ENCODE assay signal across 35 cellular contexts in genomic region chr6:33176906-33177305, GRCh38.
"Had no signal": no experiment of that assay in that cellular context is flagged by ENCODE, and none has a peak within 500 bp of the region (broad histone marks: within the 10 kb centered on the region; RNA-seq: fewer than 3 reads in every experiment).

No MANE protein-coding gene starts in this region.

- H3K9ac ChIP-seq: SK-N-SH had no signal

- H3K4me1 ChIP-seq: SJSA1 had no signal

- H3K4me3 Mint-ChIP-seq: activated B cell treated with CpG ODN at 0.5 μM for 24 hours; activated CD4-positive, alpha-beta memory T cell treated with anti-CD3 and anti-CD28 coated beads for 36 hours; activated naive CD4-positive, alpha-beta T cell treated with anti-CD3 and anti-CD28 coated beads, Interleukin-2, amount 10 ng/mL, durations not matched to agents 7 days and 5 days; activated naive CD8-positive, alpha-beta T cell; activated naive CD8-positive, alpha-beta T cell treated with anti-CD3 and anti-CD28 coated beads, Interleukin-2, amount 50 U/mL, for 24 hours; activated T-cell treated with anti-CD3 and anti-CD28 coated beads, Interleukin-2, amount 50 U/mL, for 4 hours; activated T-helper 1 cell treated with anti-CD3 and anti-CD28 coated beads, Interleukin-12 subunit alpha, Interleukin-12 subunit beta, Interleukin-2, Interleukin-4 antibody, amounts not matched to agents 30 ng/mL and 10 ng/mL and 1 ng/mL, durations not matched to agents 14 hours and 24 hours and 36 hours; brain; T-cell had no signal

- H3K4me2 ChIP-seq: SK-N-SH had no signal

- H3K36me3 ChIP-seq: MG63, SJSA1 had no signal

- H3K9me3 Mint-ChIP-seq: activated B cell treated with CpG ODN at 0.5 μM for 24 hours; activated CD4-positive, alpha-beta memory T cell treated with anti-CD3 and anti-CD28 coated beads for 36 hours; activated naive CD4-positive, alpha-beta T cell treated with anti-CD3 and anti-CD28 coated beads, Interleukin-2, amount 10 ng/mL, durations not matched to agents 7 days and 5 days; activated naive CD8-positive, alpha-beta T cell treated with anti-CD3 and anti-CD28 coated beads, Interleukin-2, amount 50 U/mL, for 24 hours; activated T-cell treated with anti-CD3 and anti-CD28 coated beads, Interleukin-2, amount 50 U/mL, for 4 hours; activated T-helper 1 cell treated with anti-CD3 and anti-CD28 coated beads, Interleukin-12 subunit alpha, Interleukin-12 subunit beta, Interleukin-2, Interleukin-4 antibody, amounts not matched to agents 30 ng/mL and 10 ng/mL and 1 ng/mL, durations not matched to agents 14 hours and 24 hours and 36 hours; brain; T-cell had no signal

- DNase-seq: activated B cell treated with CpG ODN at 0.5 μM for 24 hours; activated CD4-positive, alpha-beta memory T cell treated with anti-CD3 and anti-CD28 coated beads for 36 hours; activated CD4-positive, alpha-beta T cell treated with anti-CD3 and anti-CD28 coated beads for 4 hours; activated CD4-positive, alpha-beta T cell treated with anti-CD3 and anti-CD28 coated beads, Interleukin-2, amount 50 U/mL, for 1 hour; activated CD4-positive, CD25-positive, alpha-beta regulatory T cell treated with anti-CD3 and anti-CD28 coated beads, Interleukin-2, amount 50 U/mL, for 72 hours; activated CD8-positive, alpha-beta memory T cell treated with anti-CD3 and anti-CD28 coated beads, Interleukin-2, amount 50 U/mL, for 4 hours; activated effector memory CD4-positive, alpha-beta T cell treated with Interleukin-2 at 50 U/mL for 16 hours; activated naive CD4-positive, alpha-beta T cell treated with anti-CD3 and anti-CD28 coated beads, Interleukin-2, amount 10 ng/mL, durations not matched to agents 7 days and 5 days; activated naive CD8-positive, alpha-beta T cell treated with anti-CD3 and anti-CD28 coated beads, Interleukin-2, amount 50 U/mL, for 24 hours; activated T-cell treated with anti-CD3 and anti-CD28 coated beads for 4 hours; activated T-cell treated with anti-CD3 and anti-CD28 coated beads, Interleukin-2, amount 50 U/mL, for 4 hours; anterior cingulate cortex; caudate nucleus; Karpas-422; KBM-7; MG63; NCI-H1048; NCI-H1105 treated with DMSO at 0.1 percent for 48 hours; NCI-H1436; NCI-H1694; NCI-H2029; NCI-H345; NCI-H524 treated with DMSO at 0.1 percent for 48 hours; SHP77 treated with DMSO at 0.1 percent for 48 hours; SK-N-SH; T-cell; T-helper 2 cell; T-helper 9 cell had no signal

- H3K4me3 ChIP-seq: MG63, SJSA1 had no signal

- FAIRE-seq: bronchial epithelial cell had no signal

- H3K9me3 ChIP-seq: MG63, SJSA1, SK-N-SH had no signal

- ATAC-seq: activated naive CD8-positive, alpha-beta T cell treated with anti-CD3 and anti-CD28 coated beads, Interleukin-2, amount 50 U/mL, for 24 hours; activated T-cell treated with anti-CD3 and anti-CD28 coated beads, Interleukin-2, amount 50 U/mL, for 4 hours; Panc1; T-cell had no signal

- H3K4me1 Mint-ChIP-seq: activated naive CD4-positive, alpha-beta T cell treated with anti-CD3 and anti-CD28 coated beads, Interleukin-2, amount 10 ng/mL, durations not matched to agents 7 days and 5 days; activated naive CD8-positive, alpha-beta T cell treated with anti-CD3 and anti-CD28 coated beads, Interleukin-2, amount 50 U/mL, for 24 hours; brain; T-cell had no signal

- H3K27ac Mint-ChIP-seq: activated B cell treated with CpG ODN at 0.5 μM for 24 hours; activated CD4-positive, alpha-beta memory T cell treated with anti-CD3 and anti-CD28 coated beads for 36 hours; activated naive CD4-positive, alpha-beta T cell treated with anti-CD3 and anti-CD28 coated beads, Interleukin-2, amount 10 ng/mL, durations not matched to agents 7 days and 5 days; activated naive CD8-positive, alpha-beta T cell; activated naive CD8-positive, alpha-beta T cell treated with anti-CD3 and anti-CD28 coated beads, Interleukin-2, amount 50 U/mL, for 24 hours; activated T-helper 1 cell treated with anti-CD3 and anti-CD28 coated beads, Interleukin-12 subunit alpha, Interleukin-12 subunit beta, Interleukin-2, Interleukin-4 antibody, amounts not matched to agents 30 ng/mL and 10 ng/mL and 1 ng/mL, durations not matched to agents 14 hours and 24 hours and 36 hours; brain; T-cell had no signal

- H3K27ac ChIP-seq: SJSA1, VCaP had no signal

- H3K27me3 Mint-ChIP-seq: activated naive CD8-positive, alpha-beta T cell; activated naive CD8-positive, alpha-beta T cell treated with anti-CD3 and anti-CD28 coated beads, Interleukin-2, amount 50 U/mL, for 24 hours had no signal

- H3K36me3 Mint-ChIP-seq: activated CD4-positive, alpha-beta memory T cell treated with anti-CD3 and anti-CD28 coated beads for 36 hours; activated naive CD4-positive, alpha-beta T cell treated with anti-CD3 and anti-CD28 coated beads, Interleukin-2, amount 10 ng/mL, durations not matched to agents 7 days and 5 days; activated naive CD8-positive, alpha-beta T cell; brain; T-cell had no signal

- H3K27me3 ChIP-seq: MG63, SJSA1 had no signal
